ENCODE assay signal across 22 cellular contexts in genomic region chr21:39799178-39799577, GRCh38. TPM values are rescaled to one million over a fixed set of nuclear protein-coding genes. Genes with fewer than 3 reads are reported as not detected.
"Had no signal": no experiment of that assay in that cellular context is flagged by ENCODE, and none has a peak within 500 bp of the region (broad histone marks: within the 10 kb centered on the region; RNA-seq: fewer than 3 reads in every experiment).

No MANE protein-coding gene starts in this region.

- H3K4me1 ChIP-seq: foreskin keratinocyte, lower lobe of right lung, upper lobe of right lung had no signal

- H3K27me3 ChIP-seq: foreskin keratinocyte, upper lobe of right lung had no signal

- H3K27ac ChIP-seq: foreskin keratinocyte, lower lobe of right lung, upper lobe of right lung had no signal

- DNase-seq: activated CD8-positive, alpha-beta memory T cell treated with anti-CD3 and anti-CD28 coated beads, Interleukin-2, amount 50 U/mL, for 48 hours; activated naive CD4-positive, alpha-beta T cell treated with Interleukin-2 at 50 U/mL for 16 hours; activated naive CD8-positive, alpha-beta T cell treated with anti-CD3 and anti-CD28 coated beads for 36 hours; activated T-cell treated with anti-CD3 and anti-CD28 coated beads, Interleukin-2, amount 50 U/mL, for 4 hours; amniotic stem cell; effector memory CD4-positive, alpha-beta T cell; foreskin keratinocyte; islet precursor cell; left colon; lower lobe of right lung; naive thymus-derived CD4-positive, alpha-beta T cell; stimulated activated CD4-positive, alpha-beta T cell treated with anti-CD3 and anti-CD28 coated beads, Interleukin-4, amount 100 ng/mL, for 24 hours; stimulated activated naive CD4-positive, alpha-beta T cell treated with Interleukin-2 at 50 U/mL for 16 hours; T-helper 1 cell; upper lobe of right lung had no signal

- H3K4me3 ChIP-seq: lower lobe of right lung, upper lobe of right lung had no signal

- ATAC-seq: activated T-cell treated with anti-CD3 and anti-CD28 coated beads, Interleukin-2, amount 50 U/mL, for 4 hours; foreskin keratinocyte; left colon; lower lobe of right lung; naive thymus-derived CD4-positive, alpha-beta T cell; upper lobe of right lung; WTC11 had no signal

- H3K9me3 ChIP-seq: lower lobe of right lung, upper lobe of right lung had no signal

- H3K36me3 ChIP-seq: lower lobe of right lung, upper lobe of right lung had no signal

RNA-seq across cellular contexts. Expression of gene IGSF5, which starts 54.2 kb away (rescaled TPM):
- total RNA-seq: activated CD8-positive, alpha-beta memory T cell treated with anti-CD3 and anti-CD28 coated beads for 36 hours; activated naive CD8-positive, alpha-beta T cell treated with anti-CD3 and anti-CD28 coated beads for 36 hours; activated T-cell treated with anti-CD3 and anti-CD28 coated beads, Interleukin-2, amount 50 U/mL, for 4 hours; activated T-helper 2 cell treated with anti-CD3 and anti-CD28 coated beads, Interferon-gamma antibody, Interleukin-2, Interleukin-4, amounts not matched to agents 10 μg/mL and 5 μg/mL and 100 μg/mL, durations not matched to agents 14 hours and 24 hours and 36 hours; bronchial epithelial cell; foreskin keratinocyte; glomerular endothelial cell; lower lobe of right lung; mesenteric fat pad; naive thymus-derived CD4-positive, alpha-beta T cell; omental fat pad; upper lobe of right lung had no signal
